ENCODE assay signal across 28 cellular contexts in genomic region chr2:235030936-235031335, GRCh38.
"Had no signal": no experiment of that assay in that cellular context is flagged by ENCODE, and none has a peak within 500 bp of the region (broad histone marks: within the 10 kb centered on the region; RNA-seq: fewer than 3 reads in every experiment).

No MANE protein-coding gene starts in this region.

- FAIRE-seq: astrocyte, frontal cortex, TTC549 had no signal

- DNase-seq: activated CD4-positive, alpha-beta T cell treated with anti-CD3 and anti-CD28 coated beads for 1 hour; activated CD4-positive, alpha-beta T cell treated with anti-CD3 and anti-CD28 coated beads, Interleukin-2, amount 50 U/mL, for 1 hour; activated CD8-positive, alpha-beta memory T cell treated with anti-CD3 and anti-CD28 coated beads for 24 hours; activated CD8-positive, alpha-beta memory T cell treated with anti-CD3 and anti-CD28 coated beads, Interleukin-2, amount 50 U/mL, for 48 hours; activated naive CD4-positive, alpha-beta T cell treated with Interleukin-2 at 50 U/mL for 16 hours; activated naive CD8-positive, alpha-beta T cell treated with anti-CD3 and anti-CD28 coated beads for 36 hours; activated T-cell treated with anti-CD3 and anti-CD28 coated beads, Interleukin-2, amount 50 U/mL, for 4 hours; effector CD4-positive, alpha-beta T cell; hippocampal formation; kidney glomerular epithelial cell; left ventricle myocardium superior; mammary epithelial cell; midbrain; stimulated activated CD4-positive, alpha-beta T cell treated with anti-CD3 and anti-CD28 coated beads, Interleukin-2, amount 100 ng/mL, for 48 hours; stimulated activated CD8-positive, alpha-beta memory T cell treated with anti-CD3 and anti-CD28 coated beads, Interleukin-4, amount 100 ng/mL, for 48 hours; stimulated activated naive B cell treated with anti-CD40 and anti-IgM and Interleukin-4, amounts not matched to agents 10 μg/mL and 1 μg/mL and 100 μg/mL, for 72 hours; T-helper 1 cell; WERI-Rb-1 had no signal

- H3K36me3 Mint-ChIP-seq: activated naive CD8-positive, alpha-beta T cell treated with anti-CD3 and anti-CD28 coated beads for 36 hours; natural killer cell treated with Interleukin-12 subunit alpha and Interleukin-12 subunit beta and Interleukin-15 and Interleukin-18, amount 100 ng/mL, for 72 hours had no signal

- H3K4me3 ChIP-seq: breast epithelium, smooth muscle cell, upper lobe of right lung had no signal

- ATAC-seq: activated T-cell treated with anti-CD3 and anti-CD28 coated beads, Interleukin-2, amount 50 U/mL, for 4 hours; sciatic nerve; stimulated activated naive B cell treated with anti-CD40 and anti-IgM and Interleukin-4, amounts not matched to agents 10 μg/mL and 1 μg/mL and 100 μg/mL, for 72 hours; upper lobe of right lung had no signal

- H2AFZ ChIP-seq: parathyroid adenoma had no signal

- H3K27me3 ChIP-seq: breast epithelium, upper lobe of right lung had no signal

- H3K4me2 ChIP-seq: smooth muscle cell had no signal

- H3K4me1 ChIP-seq: parathyroid adenoma had no signal

- H3K36me3 ChIP-seq: breast epithelium had no signal

- H3K79me2 ChIP-seq: parathyroid adenoma had no signal

- H3K9ac ChIP-seq: parathyroid adenoma had no signal

- H3K27ac ChIP-seq: breast epithelium, parathyroid adenoma, upper lobe of right lung, WERI-Rb-1 had no signal

- H3K4me1 Mint-ChIP-seq: activated naive CD8-positive, alpha-beta T cell treated with anti-CD3 and anti-CD28 coated beads for 36 hours had no signal

- H3K9me3 Mint-ChIP-seq: activated naive CD8-positive, alpha-beta T cell treated with anti-CD3 and anti-CD28 coated beads for 36 hours; activated T-cell treated with anti-CD3 and anti-CD28 coated beads, Interleukin-2, amount 50 U/mL, for 4 hours; dendritic cell treated with granulocyte-macrophage colony-stimulating factor and Interleukin-4, amounts not matched to agents 40 ng/mL and 50 ng/mL, for 4 days; natural killer cell treated with Interleukin-12 subunit alpha and Interleukin-12 subunit beta and Interleukin-15 and Interleukin-18, amount 100 ng/mL, for 72 hours; stimulated activated naive B cell treated with anti-CD40 and anti-IgM and Interleukin-4, amounts not matched to agents 10 μg/mL and 1 μg/mL and 100 μg/mL, for 72 hours had no signal

- H3K4me3 Mint-ChIP-seq: activated naive CD8-positive, alpha-beta T cell treated with anti-CD3 and anti-CD28 coated beads for 36 hours; activated T-cell treated with anti-CD3 and anti-CD28 coated beads, Interleukin-2, amount 50 U/mL, for 4 hours; dendritic cell treated with granulocyte-macrophage colony-stimulating factor and Interleukin-4, amounts not matched to agents 40 ng/mL and 50 ng/mL, for 4 days; natural killer cell treated with Interleukin-12 subunit alpha and Interleukin-12 subunit beta and Interleukin-15 and Interleukin-18, amount 100 ng/mL, for 72 hours; stimulated activated naive B cell treated with anti-CD40 and anti-IgM and Interleukin-4, amounts not matched to agents 10 μg/mL and 1 μg/mL and 100 μg/mL, for 72 hours had no signal

- H3K27ac Mint-ChIP-seq: activated naive CD8-positive, alpha-beta T cell treated with anti-CD3 and anti-CD28 coated beads for 36 hours; dendritic cell treated with granulocyte-macrophage colony-stimulating factor and Interleukin-4, amounts not matched to agents 40 ng/mL and 50 ng/mL, for 4 days; natural killer cell treated with Interleukin-12 subunit alpha and Interleukin-12 subunit beta and Interleukin-15 and Interleukin-18, amount 100 ng/mL, for 72 hours; stimulated activated naive B cell treated with anti-CD40 and anti-IgM and Interleukin-4, amounts not matched to agents 10 μg/mL and 1 μg/mL and 100 μg/mL, for 72 hours had no signal

- H3K27me3 Mint-ChIP-seq: activated naive CD8-positive, alpha-beta T cell treated with anti-CD3 and anti-CD28 coated beads for 36 hours; natural killer cell treated with Interleukin-12 subunit alpha and Interleukin-12 subunit beta and Interleukin-15 and Interleukin-18, amount 100 ng/mL, for 72 hours; stimulated activated naive B cell treated with anti-CD40 and anti-IgM and Interleukin-4, amounts not matched to agents 10 μg/mL and 1 μg/mL and 100 μg/mL, for 72 hours had no signal

- H3K9me3 ChIP-seq: breast epithelium, upper lobe of right lung had no signal
